ENCODE assay signal across 18 cellular contexts in the genomic region with DNA sequence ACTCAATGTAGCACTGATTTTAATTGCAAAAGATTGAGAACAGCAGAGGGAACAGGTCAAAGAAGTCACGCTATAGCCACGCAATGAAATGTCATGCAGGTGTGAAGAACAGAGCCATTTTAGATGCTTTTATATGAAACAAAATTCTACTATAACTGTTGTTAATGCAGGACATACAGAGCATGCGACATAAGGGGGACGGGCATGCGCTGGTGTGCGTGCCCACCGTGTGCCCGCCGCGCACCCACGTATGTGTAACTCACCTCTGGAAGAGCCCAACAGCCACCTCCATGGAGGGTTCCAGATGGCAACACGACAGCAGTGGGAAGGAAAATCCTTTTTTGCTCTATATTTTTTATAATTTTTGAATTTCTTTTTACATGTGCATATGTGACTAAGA.
DNase-seq lines count a peak whose midpoint lies in the region; ATAC-seq and TF ChIP-seq lines count a peak whose summit lies in the region.
"Had no signal": no experiment of that assay in that cellular context is flagged by ENCODE, and none has a peak within 500 bp of the region (broad histone marks: within the 10 kb centered on the region; RNA-seq: fewer than 3 reads in every experiment).

No MANE protein-coding gene starts in this region.

- H3K79me1 ChIP-seq in mesenchymal stem cell (replicated peaks; ENCODE audit: low read length, poor library complexity, severe bottlenecking), result no peaks in the 10 kb centered on the region

- H3K4me1 ChIP-seq in esophagus muscularis mucosa (no peaks in the 10 kb centered on the region), lung (ENCODE audit: control insufficient read depth in 2 of 2, insufficient read depth in 2 of 2, low read length in 2 of 2) (no peaks in the 10 kb centered on the region), mesenchymal stem cell (ENCODE audit: control insufficient read depth, insufficient read depth, low read depth, low read length) (no peaks in the 10 kb centered on the region)

- no peak overlapping the region for H3K4me2 ChIP-seq in mesenchymal stem cell (ENCODE audit: low read length, poor library complexity, severe bottlenecking)

- no peaks in the 10 kb centered on the region for H3K9me3 Mint-ChIP-seq in activated CD8-positive, alpha-beta memory T cell treated with anti-CD3 and anti-CD28 coated beads, Interleukin-2, amount 10 ng/mL, durations not matched to agents 7 days and 5 days (ENCODE audit: low read depth)
- H3K9me3 Mint-ChIP-seq in T-helper 2 cell treated with Interferon-gamma antibody and Interleukin-4, amounts not matched to agents 5 μg/mL and 100 μg/mL, for 36 hours, result no peaks in the 10 kb centered on the region

- H3K14ac ChIP-seq in mesenchymal stem cell (ENCODE audit: low read length in 2 of 2), result no peak overlapping the region

- no peak overlapping the region for H2AK5ac ChIP-seq in mesenchymal stem cell (ENCODE audit: low read length, severe bottlenecking)

- no peak overlapping the region for H3K27ac ChIP-seq in esophagus muscularis mucosa (replicated peaks in 1 of 4)
- H3K27ac ChIP-seq in lung (ENCODE audit: low read depth in 1 of 2, low read length in 1 of 2), result no peak overlapping the region
- H3K27ac ChIP-seq in mesenchymal stem cell (ENCODE audit: low read length, poor library complexity, severe bottlenecking), result no peak overlapping the region
- H3K27ac ChIP-seq: GM23248 had no signal

- DNase-seq in activated CD8-positive, alpha-beta memory T cell treated with anti-CD3 and anti-CD28 coated beads, Interleukin-2, amount 10 ng/mL, durations not matched to agents 7 days and 5 days, result peak; percentile 15
- peak; percentile 4 for DNase-seq in activated CD8-positive, alpha-beta memory T cell treated with anti-CD3 and anti-CD28 coated beads, Interleukin-2, amount 50 U/mL, for 48 hours
- DNase-seq in esophagus muscularis mucosa (ENCODE audit: extremely low spot score) (peak; percentile 77), lung (ENCODE audit: low spot score) (peak; percentile 10), mesenchymal stem cell (no peak)
- no peak for DNase-seq in T-helper 2 cell treated with Interferon-gamma antibody and Interleukin-4, amounts not matched to agents 5 μg/mL and 100 μg/mL, for 36 hours (ENCODE audit: low spot score)
- DNase-seq: C1 segment of cervical spinal cord; Calu3; CD4-positive, alpha-beta memory T cell; COR-L47; DMS53; DMS79 treated with DMSO at 0.1 percent for 48 hours; GF-D8; GM23248; H7; HCEC 1CT had no signal

- no peaks in the 10 kb centered on the region for H3K4me1 Mint-ChIP-seq in activated CD8-positive, alpha-beta memory T cell treated with anti-CD3 and anti-CD28 coated beads, Interleukin-2, amount 10 ng/mL, durations not matched to agents 7 days and 5 days
- H3K4me1 Mint-ChIP-seq in T-helper 2 cell treated with Interferon-gamma antibody and Interleukin-4, amounts not matched to agents 5 μg/mL and 100 μg/mL, for 36 hours (ENCODE audit: low read depth), result no peaks in the 10 kb centered on the region
- H3K4me1 Mint-ChIP-seq: CD4-positive, alpha-beta memory T cell had no signal

- no peak overlapping the region for H3K18ac ChIP-seq in mesenchymal stem cell (ENCODE audit: low read depth in 1 of 2, low read length in 2 of 2)

- H4K91ac ChIP-seq in mesenchymal stem cell (ENCODE audit: low read length), result no peak overlapping the region

- H4K8ac ChIP-seq in mesenchymal stem cell (ENCODE audit: low read length), result no peak overlapping the region

- H3K36me3 ChIP-seq in esophagus muscularis mucosa, result no peaks in the 10 kb centered on the region
- no peaks in the 10 kb centered on the region for H3K36me3 ChIP-seq in lung (ENCODE audit: control insufficient read depth in 2 of 2, insufficient read depth in 2 of 2, low read length in 2 of 2)
- no peaks in the 10 kb centered on the region for H3K36me3 ChIP-seq in mesenchymal stem cell (ENCODE audit: control insufficient read depth in 1 of 2, insufficient read depth in 2 of 2, low read depth in 1 of 2, low read length in 2 of 2)

- WGBS in esophagus muscularis mucosa, result 83% methylated on average over 12 of the region's 12 CpGs
- WGBS in lung, 2 donors, result 89 to 93% methylated on average over 12 of the region's 12 CpGs
- 96% methylated on average over 11 of the region's 12 CpGs for WGBS in mesenchymal stem cell

- no peak overlapping the region for H3K27ac Mint-ChIP-seq in activated CD8-positive, alpha-beta memory T cell treated with anti-CD3 and anti-CD28 coated beads, Interleukin-2, amount 10 ng/mL, durations not matched to agents 7 days and 5 days
- no peak overlapping the region for H3K27ac Mint-ChIP-seq in T-helper 2 cell treated with Interferon-gamma antibody and Interleukin-4, amounts not matched to agents 5 μg/mL and 100 μg/mL, for 36 hours
- H3K27ac Mint-ChIP-seq: CD4-positive, alpha-beta memory T cell had no signal

- TF ChIP-seq EP300 in esophagus muscularis mucosa (IDR thresholded peaks at IDR 0.05), result no peak

- H2BK5ac ChIP-seq in mesenchymal stem cell (ENCODE audit: low read depth, low read length, poor library complexity, severe bottlenecking), result no peak overlapping the region

- no peak overlapping the region for H2BK120ac ChIP-seq in mesenchymal stem cell (ENCODE audit: low read depth, low read length)

- TF ChIP-seq CTCF in esophagus muscularis mucosa (IDR thresholded peaks at IDR 0.05) (no peak), lung (IDR thresholded peaks at IDR 0.05; ENCODE audit: control extremely low read depth, extremely low read depth) (no peak)

- no peak overlapping the region for H2BK15ac ChIP-seq in mesenchymal stem cell (ENCODE audit: low read depth, poor library complexity, severe bottlenecking)

- no peaks in the 10 kb centered on the region for H3K27me3 ChIP-seq in esophagus muscularis mucosa
- H3K27me3 ChIP-seq in lung (ENCODE audit: control insufficient read depth, insufficient read depth), result no peaks in the 10 kb centered on the region
- no peaks in the 10 kb centered on the region for H3K27me3 ChIP-seq in mesenchymal stem cell (ENCODE audit: control insufficient read depth in 1 of 2, insufficient read depth in 1 of 2, low read length in 2 of 2)

- no peak overlapping the region for H3K4me3 Mint-ChIP-seq in activated CD8-positive, alpha-beta memory T cell treated with anti-CD3 and anti-CD28 coated beads, Interleukin-2, amount 10 ng/mL, durations not matched to agents 7 days and 5 days
- no peak overlapping the region for H3K4me3 Mint-ChIP-seq in T-helper 2 cell treated with Interferon-gamma antibody and Interleukin-4, amounts not matched to agents 5 μg/mL and 100 μg/mL, for 36 hours
- H3K4me3 Mint-ChIP-seq: CD4-positive, alpha-beta memory T cell had no signal

- ATAC-seq in activated CD8-positive, alpha-beta memory T cell treated with anti-CD3 and anti-CD28 coated beads, Interleukin-2, amount 10 ng/mL, durations not matched to agents 7 days and 5 days, result no peak
- no peak for ATAC-seq in lung (ENCODE audit: insufficient read depth, low FRiP score)
- no peak for ATAC-seq in GM19395 (IDR thresholded peaks at IDR 0.05; ENCODE audit: unreplicated experiment)
- ATAC-seq in GM19463 (IDR thresholded peaks at IDR 0.05; ENCODE audit: unreplicated experiment), result no peak

- H3K4me3 ChIP-seq in esophagus muscularis mucosa (no peak overlapping the region), lung (no peak overlapping the region), mesenchymal stem cell (ENCODE audit: insufficient read depth in 1 of 2, low read depth in 1 of 2, low read length in 2 of 2) (no peak overlapping the region)
- H3K4me3 ChIP-seq: GM23248 had no signal

- H3K9ac ChIP-seq in mesenchymal stem cell (ENCODE audit: low read length), result no peak overlapping the region
- H3K9ac ChIP-seq: GM23248 had no signal

- intact Hi-C loops in esophagus muscularis mucosa (cut with DNase I), result no loop called here

- no peaks in the 10 kb centered on the region for H3K36me3 Mint-ChIP-seq in activated CD8-positive, alpha-beta memory T cell treated with anti-CD3 and anti-CD28 coated beads, Interleukin-2, amount 10 ng/mL, durations not matched to agents 7 days and 5 days
- H3K36me3 Mint-ChIP-seq in T-helper 2 cell treated with Interferon-gamma antibody and Interleukin-4, amounts not matched to agents 5 μg/mL and 100 μg/mL, for 36 hours (ENCODE audit: low read depth), result no peaks in the 10 kb centered on the region
- H3K36me3 Mint-ChIP-seq: CD4-positive, alpha-beta memory T cell had no signal

- no peak for TF ChIP-seq POLR2A in esophagus muscularis mucosa (IDR thresholded peaks at IDR 0.05; ENCODE audit: low read depth)

- CTCF ChIA-PET in activated CD8-positive, alpha-beta memory T cell treated with anti-CD3 and anti-CD28 coated beads, Interleukin-2, amount 10 ng/mL, durations not matched to agents 7 days and 5 days (lab: Charles Lee), result no interaction called here

- H3K23ac ChIP-seq in mesenchymal stem cell (ENCODE audit: low read length in 2 of 2), result no peak overlapping the region

- no peak overlapping the region for H2BK12ac ChIP-seq in mesenchymal stem cell (ENCODE audit: low read length in 2 of 2)

- H3K9me3 ChIP-seq in esophagus muscularis mucosa (peaks cover 0 to 24% (median 8%) of the 10 kb centered on the region in 4 donors), lung (ENCODE audit: control insufficient read depth in 2 of 2, insufficient read depth in 1 of 2, low read length in 1 of 2) (peaks cover 3 to 5% of the 10 kb centered on the region in 2 donors), mesenchymal stem cell (ENCODE audit: control insufficient read depth, low read length) (peaks cover 5% of the 10 kb centered on the region)

- H2AFZ ChIP-seq in mesenchymal stem cell (ENCODE audit: low read depth, low read length), result no peak overlapping the region
- H2AFZ ChIP-seq: GM23248 had no signal

- no peak overlapping the region for H3K4ac ChIP-seq in mesenchymal stem cell (ENCODE audit: low read depth in 1 of 2, low read length in 2 of 2)

- no peaks in the 10 kb centered on the region for H3K27me3 Mint-ChIP-seq in activated CD8-positive, alpha-beta memory T cell treated with anti-CD3 and anti-CD28 coated beads, Interleukin-2, amount 10 ng/mL, durations not matched to agents 7 days and 5 days
- H3K27me3 Mint-ChIP-seq in T-helper 2 cell treated with Interferon-gamma antibody and Interleukin-4, amounts not matched to agents 5 μg/mL and 100 μg/mL, for 36 hours (ENCODE audit: low read depth), result no peaks in the 10 kb centered on the region
- H3K27me3 Mint-ChIP-seq: CD4-positive, alpha-beta memory T cell had no signal

Comparison
In these comparisons a context has a peak if more than half of its experiments do, and no peak if none do; other contexts are left out.
1. DNase-seq: peak in activated CD8-positive, alpha-beta memory T cell treated with anti-CD3 and anti-CD28 coated beads, Interleukin-2, amount 10 ng/mL, durations not matched to agents 7 days and 5 days (single experiment), activated CD8-positive, alpha-beta memory T cell treated with anti-CD3 and anti-CD28 coated beads, Interleukin-2, amount 50 U/mL, for 48 hours (single experiment), esophagus muscularis mucosa (single experiment) and lung (single experiment); none in mesenchymal stem cell (single experiment) and T-helper 2 cell treated with Interferon-gamma antibody and Interleukin-4, amounts not matched to agents 5 μg/mL and 100 μg/mL, for 36 hours (single experiment).